ENCODE assay signal across 29 cellular contexts in genomic region chr20:24423794-24424307, GRCh38. TPM values are rescaled to one million over a fixed set of nuclear protein-coding genes. Genes with fewer than 3 reads are reported as not detected.
"Had no signal": no experiment of that assay in that cellular context is flagged by ENCODE, and none has a peak within 500 bp of the region (broad histone marks: within the 10 kb centered on the region; RNA-seq: fewer than 3 reads in every experiment).

No MANE protein-coding gene starts in this region.

- H3K4me3 ChIP-seq: coronary artery, esophagus squamous epithelium, heart right ventricle, left lung, mucosa of descending colon, neural progenitor cell, prostate gland, right atrium auricular region, smooth muscle cell, stomach, thyroid gland, vagina had no signal

- H3K27me3 ChIP-seq: neural progenitor cell, right atrium auricular region, thyroid gland, vagina had no signal

- FAIRE-seq: endothelial cell of umbilical vein had no signal

- ATAC-seq: heart right ventricle; left cardiac atrium; left lung; mucosa of descending colon; natural killer cell treated with Interleukin-12 subunit alpha and Interleukin-12 subunit beta and Interleukin-15 and Interleukin-18, amount 100 ng/mL, for 72 hours; sciatic nerve; stimulated activated effector memory CD8-positive, alpha-beta T cell treated with anti-CD3 and anti-CD28 coated beads, Interleukin-12 subunit alpha, Interleukin-12 subunit beta, amount 100 ng/mL, for 72 hours had no signal

- H3K9ac ChIP-seq: neural progenitor cell had no signal

- H3K9me3 ChIP-seq: esophagus squamous epithelium, left lung, mucosa of descending colon, prostate gland, stomach, thyroid gland, vagina had no signal

- DNase-seq: dermis blood vessel endothelial cell; effector memory CD4-positive, alpha-beta T cell; esophagus squamous epithelium; foreskin melanocyte; glutamatergic neuron; heart right ventricle; hippocampal formation; left cardiac atrium; left lung; mesenchymal stem cell; mucosa of descending colon; naive B cell; stimulated activated CD4-positive, alpha-beta T cell treated with anti-CD3 and anti-CD28 coated beads, Interleukin-2, amount 100 ng/mL, for 24 hours; stimulated activated CD4-positive, alpha-beta T cell treated with anti-CD3 and anti-CD28 coated beads, Interleukin-4, amount 100 ng/mL, for 24 hours; stimulated activated naive CD4-positive, alpha-beta T cell treated with Interleukin-2 at 50 U/mL for 16 hours; stomach; thyroid gland; trophoblast cell had no signal

- H2AFZ ChIP-seq: neural progenitor cell had no signal

- H3K27ac ChIP-seq: coronary artery, esophagus squamous epithelium, heart right ventricle, left lung, neural progenitor cell, prostate gland, right atrium auricular region, stomach, thyroid gland, vagina had no signal

- H3K4me2 ChIP-seq: neural progenitor cell, smooth muscle cell had no signal

- H3K4me1 ChIP-seq: esophagus squamous epithelium, left lung, prostate gland, right atrium auricular region, stomach, thyroid gland, vagina had no signal

- H3K36me3 ChIP-seq: esophagus squamous epithelium, heart right ventricle, left lung, neural progenitor cell, prostate gland, right atrium auricular region, stomach, thyroid gland, vagina had no signal

RNA-seq across cellular contexts. Expression of gene SYNDIG1, which starts 45.6 kb away (rescaled TPM):
- total RNA-seq: endothelial cell of umbilical vein; esophagus squamous epithelium; lung microvascular endothelial cell; natural killer cell treated with Interleukin-12 subunit alpha and Interleukin-12 subunit beta and Interleukin-15 and Interleukin-18, amount 100 ng/mL, for 72 hours had no signal
- polyA plus RNA-seq: endothelial cell of umbilical vein had no signal
